18 cellular contexts compared by ENCODE assay signal in the genomic region with DNA sequence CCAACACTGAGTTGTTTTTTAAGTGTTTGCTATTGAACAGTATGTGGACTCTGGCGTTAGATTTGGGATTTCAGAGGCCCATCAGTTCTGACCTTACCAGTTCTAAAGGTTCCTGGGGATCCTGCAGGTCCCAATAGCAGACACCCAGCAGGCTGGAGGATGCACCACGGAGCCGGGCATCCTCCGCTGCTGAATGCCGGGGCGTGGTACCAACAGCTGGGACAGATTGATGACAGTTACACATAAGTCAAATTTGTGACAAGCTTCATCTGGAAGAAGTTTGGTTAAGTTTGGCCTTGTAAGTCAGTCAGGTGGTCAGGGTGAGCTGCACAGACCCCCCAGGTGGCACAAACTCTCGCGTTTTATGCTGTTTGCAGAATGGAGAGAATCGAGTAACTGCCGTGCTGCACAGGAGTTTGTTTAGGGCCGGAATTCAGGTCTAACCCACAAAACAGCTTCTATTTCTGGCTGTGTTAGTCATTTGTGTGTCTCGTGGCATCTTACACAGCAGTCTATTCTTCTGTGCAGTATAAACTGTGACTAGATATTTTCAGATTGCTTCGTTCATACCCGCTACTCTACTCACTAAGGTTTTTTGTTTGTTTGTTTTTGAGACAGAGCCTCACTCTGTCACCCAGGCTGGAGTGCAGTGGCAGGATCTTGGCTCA. TPM values are rescaled to one million over a fixed set of nuclear protein-coding genes. Genes with fewer than 3 reads are reported as not detected.
A peak's percentile ranks its signal among the peaks of the same experiment; 100 is the strongest.
DNase-seq lines count a peak whose midpoint lies in the region; TF ChIP-seq lines count a peak whose summit lies in the region.
"Had no signal": no experiment of that assay in that cellular context is flagged by ENCODE, and none has a peak within 500 bp of the region (broad histone marks: within the 10 kb centered on the region; RNA-seq: fewer than 3 reads in every experiment).

No MANE protein-coding gene starts in this region.

- TF ChIP-seq CTCF in foreskin fibroblast (IDR thresholded peaks at IDR 0.05; ENCODE audit: low read depth, low read length) = no peak

- WGBS in GM23248 (ENCODE audit: low coverage in 1 of 2, low lambda C conversion rate in 2 of 2, missing lambda C conversion rate in 2 of 2), 2 experiments = 87 to 89% methylated on average over 14 of the region's 14 CpGs

- H3K9me3 ChIP-seq in GM23248 (ENCODE audit: low read depth) (no peaks in the 10 kb centered on the region), skeletal muscle tissue (ENCODE audit: control insufficient read depth in 3 of 3, low read length in 3 of 3) (no peaks in the 10 kb centered on the region)

- H3K27ac ChIP-seq in GM23248 = no peak overlapping the region
- H3K27ac ChIP-seq in angular gyrus (ENCODE audit: low read depth, low read length) = peak overlapping the region; percentile 69
- peak overlapping the region; percentile 39 for H3K27ac ChIP-seq in skeletal muscle tissue (ENCODE audit: low read depth, low read length)
- H3K27ac ChIP-seq: hepatocyte, SK-N-MC had no signal

- no peak overlapping the region for H3K9ac ChIP-seq in GM23248
- H3K9ac ChIP-seq in skeletal muscle tissue (ENCODE audit: low read depth in 1 of 3, low read length in 3 of 3) = peak overlapping the region in 1 of 3 donors; percentile 60

- H3K36me3 ChIP-seq in GM23248 (ENCODE audit: low read depth) = no peaks in the 10 kb centered on the region; the same call in 1 of the 2 replicates
- peaks cover 35 to 49% (median 46%) of the 10 kb centered on the region in 3 donors for H3K36me3 ChIP-seq in skeletal muscle tissue (ENCODE audit: control insufficient read depth in 3 of 3, insufficient read depth in 3 of 3, low read length in 3 of 3)

- no peaks in the 10 kb centered on the region for H3F3A ChIP-seq in GM23248 (ENCODE audit: insufficient read depth)

- peaks cover 37% of the 10 kb centered on the region for H3K79me2 ChIP-seq in GM23248 (ENCODE audit: insufficient read depth)

- H4K20me1 ChIP-seq in GM23248 (ENCODE audit: insufficient read depth) = 0 out of 2 replicates have a peak, but pooled peaks cover 4% of the 10 kb centered on the region

- in situ Hi-C loops in GM23248 (cut with MboI) (no loop called here), ACHN (cut with HindIII; ENCODE audit: low pct_ligation_motif_present, low pct_unique_long_range_greater_than_20kb, low sequenced_read_pairs) (no loop called here)

- no peak overlapping the region for H3K4me2 ChIP-seq in GM23248 (ENCODE audit: unreplicated experiment)
- H3K4me2 ChIP-seq: hepatocyte had no signal

- no peaks in the 10 kb centered on the region for H3K9me2 ChIP-seq in GM23248 (ENCODE audit: insufficient read depth)

- no peak overlapping the region for H3K4me3 ChIP-seq in GM23248
- peak overlapping the region in 1 of 3 donors; percentile 13 for H3K4me3 ChIP-seq in skeletal muscle tissue (ENCODE audit: low read length in 3 of 3)
- no peak overlapping the region for H3K4me3 ChIP-seq in foreskin fibroblast (ENCODE audit: low read depth in 1 of 2, low read length in 2 of 2)
- H3K4me3 ChIP-seq: hepatocyte, SK-N-MC had no signal

- H2AFZ ChIP-seq in GM23248 = no peak overlapping the region
- H2AFZ ChIP-seq: hepatocyte had no signal

- H3K4me1 ChIP-seq in GM23248 (ENCODE audit: insufficient read depth) = no peaks in the 10 kb centered on the region
- peaks cover 0 to 3% (median 0%) of the 10 kb centered on the region in 3 donors for H3K4me1 ChIP-seq in skeletal muscle tissue (ENCODE audit: control insufficient read depth in 3 of 3, insufficient read depth in 3 of 3, low read length in 3 of 3)

- DNase-seq in GM23248 (peak; percentile 13), hepatic stellate cell (ENCODE audit: low spot score) (peak; percentile 36), NCI-H345 (lab: John Stamatoyannopoulos, UW) (no peak), ACHN (no peak), foreskin fibroblast (no peak)
- DNase-seq: activated CD4-positive, CD25-positive, alpha-beta regulatory T cell treated with anti-CD3 and anti-CD28 coated beads, Interleukin-2, amount 50 U/mL, for 72 hours; activated gamma-delta T cell; erythroblast; KG1; kidney; NCI-H1105; NCI-H526 treated with DMSO at 0.1 percent for 48 hours; stimulated activated CD4-positive, alpha-beta T cell treated with anti-CD3 and anti-CD28 coated beads, Interleukin-4, amount 100 ng/mL, for 24 hours; T1000 had no signal

- H3K27me3 ChIP-seq in GM23248 (replicated peaks; ENCODE audit: insufficient read depth) (no peaks in the 10 kb centered on the region), skeletal muscle tissue (ENCODE audit: control insufficient read depth in 3 of 3, insufficient read depth in 3 of 3, low read length in 3 of 3) (no peaks in the 10 kb centered on the region)
- H3K27me3 ChIP-seq: hepatocyte had no signal

RNA-seq across cellular contexts. Expression of gene CTDP1, which starts 19.2 kb away (rescaled TPM):
- 21.1 and 26.0 TPM in 2 replicates for total RNA-seq in GM23248 (2014; rRNA removed; shearing (Covaris generic))
- 6.7 and 7.6 TPM in 2 replicates for polyA plus RNA-seq in GM23248 (2016; fragmentation: Nextera tagmentation; extraction: Ambion mirVana)
- 9.4 TPM for total RNA-seq in skeletal muscle tissue

Comparison
In these comparisons a context has a peak if more than half of its experiments do, and no peak if none do; other contexts are left out.
1. DNase-seq: peak in GM23248 (single experiment) and hepatic stellate cell (single experiment); none in NCI-H345 (single experiment), ACHN (single experiment) and foreskin fibroblast (0 of 2).